In genomic region chr12:47903927-47904646, GRCh38 we compare ENCODE assay signal across 8 cellular contexts. TPM values are rescaled to one million over a fixed set of nuclear protein-coding genes. Genes with fewer than 3 reads are reported as not detected.
DNase-seq lines count a peak whose midpoint lies in the region; ATAC-seq, FAIRE-seq and TF ChIP-seq lines count a peak whose summit lies in the region.

No MANE protein-coding gene starts in this region.

- no peak for FAIRE-seq in kidney (lab: Jason Lieb, UNC)

- intact Hi-C loops in kidney (cut with DNase I) = no loop called here

- in situ Hi-C loops in astrocyte of the spinal cord (cut with HindIII; ENCODE audit: low sequenced_read_pairs) = no loop called here

- H3K4me3 ChIP-seq in astrocyte of the spinal cord (ENCODE audit: low read depth, low read length) (peak overlapping the region; percentile 73), kidney (ENCODE audit: low read length in 2 of 2) (peak overlapping the region; percentile 55 to 80)

- H3K9me3 ChIP-seq in kidney (ENCODE audit: control insufficient read depth in 1 of 2, low read length in 2 of 2) = no peaks in the 10 kb centered on the region

- DNase-seq in T-helper 2 cell (peak in 3 of 5 experiments; percentile 31 to 75 (median 46)), astrocyte of the spinal cord (ENCODE audit: low read depth, low spot score) (peak; percentile 87), kidney (peak; percentile 84), NCI-H748 treated with DMSO at 0.1 percent for 48 hours (lab: John Stamatoyannopoulos, UW) (no peak)
- peak; percentile 57 to 73 for DNase-seq in stimulated activated CD4-positive, alpha-beta T cell treated with anti-CD3 and anti-CD28 coated beads, Interleukin-4, amount 100 ng/mL, for 4 hours

- peak overlapping the region; percentile 26 to 79 for H3K9ac ChIP-seq in kidney (ENCODE audit: low read length in 2 of 2)

- ATAC-seq in HG02798 (IDR thresholded peaks at IDR 0.05; ENCODE audit: poor library complexity, unreplicated experiment) = peak; percentile 24
- ATAC-seq in GM21723 (IDR thresholded peaks at IDR 0.05; ENCODE audit: unreplicated experiment) = no peak

- peak overlapping the region; percentile 68 for H3K27ac ChIP-seq in 22Rv1
- H3K27ac ChIP-seq in kidney (ENCODE audit: low read depth in 2 of 2, low read length in 2 of 2) = peak overlapping the region; percentile 62 to 75

- H3K36me3 ChIP-seq in kidney (ENCODE audit: control insufficient read depth in 1 of 2, insufficient read depth in 2 of 2, low read length in 2 of 2) = no peaks in the 10 kb centered on the region

- H3K4me1 ChIP-seq in kidney (ENCODE audit: control insufficient read depth in 1 of 2, insufficient read depth in 1 of 2, low read depth in 1 of 2, low read length in 2 of 2) = peaks cover 25 to 28% of the 10 kb centered on the region in 2 donors

- TF ChIP-seq CTCF in 22Rv1 (IDR thresholded peaks at IDR 0.05) (no peak), astrocyte of the spinal cord (IDR thresholded peaks at IDR 0.05; ENCODE audit: low read depth, low read length) (no peak), kidney (IDR thresholded peaks at IDR 0.05; ENCODE audit: borderline replicate concordance, extremely low read depth, insufficient read depth) (no peak)

RNA-seq across cellular contexts. Expression of gene VDR, which starts 0.7 kb away (rescaled TPM):
- 14.8 TPM for total RNA-seq in kidney
- polyA plus RNA-seq in kidney (ENCODE audit: insufficient read depth, low read depth, low replicate concordance) = 19.1 TPM

RNA-seq across cellular contexts. Expression of gene TMEM106C, which starts 59.3 kb away (rescaled TPM):
- total RNA-seq in kidney = 51.7 TPM
- 126 TPM for polyA plus RNA-seq in kidney (ENCODE audit: insufficient read depth, low read depth, low replicate concordance)
